Comparison of ENCODE assay signal across 8 cellular contexts in the genomic region with DNA sequence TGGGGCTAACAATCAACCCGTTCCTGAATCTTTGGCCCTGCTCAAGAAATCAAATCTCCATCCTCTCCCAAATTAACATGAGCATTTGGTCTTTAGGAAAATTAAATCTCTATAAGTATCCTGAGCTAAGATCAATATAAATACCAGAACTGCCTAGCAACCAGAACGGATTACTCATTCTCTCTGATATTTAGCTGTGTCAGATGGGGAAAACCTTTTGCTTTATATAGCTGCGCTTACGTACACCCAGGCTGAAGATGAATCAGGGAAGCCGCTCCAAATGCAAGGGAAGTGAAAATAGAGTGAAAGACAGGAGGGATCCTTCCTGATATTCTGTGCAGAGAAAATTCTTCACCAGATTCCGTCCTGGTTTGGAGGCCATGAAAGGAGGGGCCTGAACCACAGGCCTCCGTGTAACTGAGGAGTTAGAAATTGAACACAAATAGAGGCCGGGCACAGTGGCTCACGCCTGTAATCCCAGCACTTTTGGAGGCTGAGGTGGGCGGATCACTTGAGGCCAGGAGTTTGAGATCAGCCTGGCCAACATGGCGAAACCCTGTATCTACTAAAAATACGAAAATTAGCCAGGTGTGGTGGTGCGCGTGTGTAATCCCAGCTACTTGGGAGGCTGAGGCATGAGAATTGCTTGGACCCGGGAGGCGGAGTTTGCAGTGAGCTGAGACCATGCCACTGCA. TPM values are rescaled to one million over a fixed set of nuclear protein-coding genes. Genes with fewer than 3 reads are reported as not detected.
DNase-seq lines count a peak whose midpoint lies in the region; ATAC-seq and TF ChIP-seq lines count a peak whose summit lies in the region.

No MANE protein-coding gene starts in this region.

- TF ChIP-seq POLR2A in HCT116 (IDR thresholded peaks at IDR 0.05; ENCODE audit: borderline replicate concordance, extremely low read depth, insufficient read depth, insufficient read length), result no peak

- H3K9me2 ChIP-seq in HCT116 (ENCODE audit: insufficient read depth), result no peaks in the 10 kb centered on the region
- no peaks in the 10 kb centered on the region for H3K9me2 ChIP-seq in hepatocyte (replicated peaks; ENCODE audit: insufficient read depth)

- CTCF ChIA-PET in HCT116 (lab: Charles Lee), result interaction anchor here (0.7 to 4.0 kb wide), 5 partner anchors 88 to 683 kb away, joined by 3 to 14 read pairs (median 5); partner anchors contain the start of genes SMIM5 and TSEN54

- peak overlapping the region; percentile 43 for H3K9ac ChIP-seq in HCT116 (ENCODE audit: low read length)

- H4K20me1 ChIP-seq in HCT116 (ENCODE audit: insufficient read depth) (no peaks in the 10 kb centered on the region), hepatocyte (ENCODE audit: insufficient read depth, poor library complexity, severe bottlenecking) (no peaks in the 10 kb centered on the region)

- H3K9me3 ChIP-seq in HCT116 (ENCODE audit: control insufficient read depth in 1 of 2, insufficient read depth in 1 of 2, low read depth in 1 of 2, low read length in 2 of 2) (no peaks in the 10 kb centered on the region), hepatocyte (ENCODE audit: low read depth) (no peaks in the 10 kb centered on the region)

- H3K36me3 ChIP-seq in HCT116 (ENCODE audit: control insufficient read depth in 1 of 2, insufficient read depth in 2 of 2, low read length in 2 of 2) (no peaks in the 10 kb centered on the region), hepatocyte (replicated peaks; ENCODE audit: insufficient read depth, low read depth) (no peaks in the 10 kb centered on the region)

- no TSS peak for BruUV-seq in HCT116 (replicated peaks; lab: Mats Ljungman, UMichigan)

- H3K4me1 ChIP-seq in HCT116 (ENCODE audit: control insufficient read depth in 1 of 2, insufficient read depth in 2 of 2, low read length in 2 of 2) (peaks cover 31 to 46% of the 10 kb centered on the region in 2 experiments), hepatocyte (ENCODE audit: insufficient read depth) (peaks cover 15% of the 10 kb centered on the region)

- DNase-seq in HCT116 (ENCODE audit: low read depth, low spot score) (no peak), amniotic epithelial cell (ENCODE audit: low read depth) (peak; percentile 84), hepatocyte (ENCODE audit: low spot score) (peak; percentile 66), cerebellum (ENCODE audit: low spot score) (no peak), OCI-M1 (lab: John Stamatoyannopoulos, UW) (no peak), NCI-H1105 (lab: John Stamatoyannopoulos, UW) (no peak)

- no peaks in the 10 kb centered on the region for H3K27me3 ChIP-seq in HCT116 (ENCODE audit: insufficient read depth, low read length)
- no peaks in the 10 kb centered on the region for H3K27me3 ChIP-seq in hepatocyte

- intact Hi-C loops in HCT116 (cut with micrococcal nuclease), result loop anchor here (5.0 to 10.0 kb wide), 2 partner anchors 173 to 326 kb away; no protein-coding TSS in a partner anchor

- H3K4me3 ChIP-seq in HCT116 (replicated peaks in 1 of 2; ENCODE audit: low read depth in 1 of 2, low read length in 2 of 2) (peak overlapping the region in 1 of 2 experiments; percentile 15; a peak in 2 of 4 replicates), hepatocyte (no peak overlapping the region), skin epidermis (no peak overlapping the region)

- H2AFZ ChIP-seq in HCT116 (ENCODE audit: low read depth, low read length, poor library complexity, severe bottlenecking) (peak overlapping the region; percentile 25), hepatocyte (peak overlapping the region; percentile 1)

- H3K27ac ChIP-seq in HCT116 (ENCODE audit: low read depth, low read length) (peak overlapping the region; percentile 57), hepatocyte (peak overlapping the region; percentile 89), skin epidermis (peak overlapping the region in 15 of 21 experiments; percentile 6 to 73 (median 51))

- WGBS in hepatocyte (ENCODE audit: low lambda C conversion rate, missing lambda C conversion rate), result 74% methylated on average over 16 of the region's 16 CpGs

- RAD21 ChIA-PET in HCT116 (lab: Charles Lee; ENCODE audit: low non-redundant PET in 1 of 2, low total read pairs in 2 of 2, uncharacterized antibody in 2 of 2, unreplicated experiment in 2 of 2), result no interaction called here

- no peaks in the 10 kb centered on the region for H3K79me2 ChIP-seq in HCT116 (ENCODE audit: insufficient read depth, low read length)
- no peaks in the 10 kb centered on the region for H3K79me2 ChIP-seq in hepatocyte

- no peak for TF ChIP-seq RAD21 in HCT116 (IDR thresholded peaks at IDR 0.05; ENCODE audit: low read depth)

- POLR2A ChIA-PET in HCT116 (lab: Charles Lee), result interaction anchor here (0.7 to 0.9 kb wide), 2 partner anchors 27 to 886 kb away, joined by 3 to 4 read pairs; partner anchors contain the start of gene TMEM94

- no peak for ATAC-seq in HCT116
- no peak for ATAC-seq in GM18520 (IDR thresholded peaks at IDR 0.05; ENCODE audit: unreplicated experiment)

- H3K4me2 ChIP-seq in HCT116 (ENCODE audit: low read length) (peak overlapping the region; percentile 58), hepatocyte (no peak overlapping the region)

- no peak for TF ChIP-seq CTCF in HCT116 (IDR thresholded peaks at IDR 0.05 in 2 of 3, conservative IDR thresholded peaks at IDR 0.05 in 1 of 3; ENCODE audit: borderline replicate concordance in 1 of 3, insufficient read depth in 1 of 3, low read depth in 2 of 3, low read length in 2 of 3)
- TF ChIP-seq CTCF in hepatocyte (IDR thresholded peaks at IDR 0.05; ENCODE audit: poor library complexity), result no peak

TF ChIP-seq in HCT116, 20 proteins besides CTCF, POLR2A, EP300 and RAD21:
- TF ChIP-seq JUND (IDR thresholded peaks at IDR 0.05), result no peak
- TF ChIP-seq SRF (IDR thresholded peaks at IDR 0.05; ENCODE audit: low read depth), result peak; percentile 33; the same call in 1 of the 2 replicates
- TF ChIP-seq FOSL1 (IDR thresholded peaks at IDR 0.05; ENCODE audit: low read depth), result peak; percentile 29; the same call in 1 of the 2 replicates

RNA-seq across cellular contexts. Expression of gene GRB2, which starts 23.4 kb away (rescaled TPM):
- total RNA-seq in HCT116 (2021; ENCODE audit: unreplicated experiment) (146 TPM), hepatocyte (90.6 and 101 TPM in 2 replicates), cerebellum (74.9 TPM)
- polyA plus RNA-seq in HCT116 (2012), result 64.2 and 76.7 TPM in 2 replicates
- 82.7 and 86.7 TPM in 2 replicates for polyA plus RNA-seq in hepatocyte

RNA-seq across cellular contexts. Expression of gene TMEM94, which starts 27.5 kb away (rescaled TPM):
- total RNA-seq in HCT116 (2021; ENCODE audit: unreplicated experiment) (75.4 TPM), hepatocyte (18.7 and 53.5 TPM in 2 replicates), cerebellum (37.9 TPM)
- 64.3 and 69.0 TPM in 2 replicates for polyA plus RNA-seq in HCT116 (2012)
- polyA plus RNA-seq in hepatocyte, result 43.5 and 50.7 TPM in 2 replicates

Comparison
In these comparisons a context has a peak if more than half of its experiments do, and no peak if none do; other contexts are left out.
1. DNase-seq: peak in amniotic epithelial cell (single experiment) and hepatocyte (single experiment); none in HCT116 (single experiment), cerebellum (single experiment), OCI-M1 (single experiment) and NCI-H1105 (single experiment).
2. Peak in every context shown above with its lines, with median percentiles within 50 percentile points of each other: H3K27ac ChIP-seq.